Comparison of ENCODE assay signal across 20 cellular contexts in genomic region chr1:29838738-29839320, GRCh38.
"Had no signal": no experiment of that assay in that cellular context is flagged by ENCODE, and none has a peak within 500 bp of the region (broad histone marks: within the 10 kb centered on the region; RNA-seq: fewer than 3 reads in every experiment).

No MANE protein-coding gene starts in this region.

- H3K4me3 ChIP-seq: esophagus squamous epithelium, lung, right atrium auricular region, smooth muscle cell, uterus had no signal

- H3K4me1 ChIP-seq: esophagus squamous epithelium, right atrium auricular region, uterus had no signal

- ATAC-seq: effector memory CD8-positive, alpha-beta T cell; left colon; left ventricle myocardium superior had no signal

- H3K27ac ChIP-seq: epithelial cell of prostate, esophagus squamous epithelium, neutrophil, right atrium auricular region, uterus had no signal

- H3K27ac Mint-ChIP-seq: effector memory CD8-positive, alpha-beta T cell; immature natural killer cell; naive B cell; type B pancreatic cell had no signal

- H3K36me3 ChIP-seq: esophagus squamous epithelium, neutrophil, right atrium auricular region, uterus had no signal

- H3K4me1 Mint-ChIP-seq: immature natural killer cell had no signal

- H3K36me3 Mint-ChIP-seq: immature natural killer cell, type B pancreatic cell had no signal

- H3K9me3 ChIP-seq: neutrophil, uterus had no signal

- H3K4me3 Mint-ChIP-seq: effector memory CD8-positive, alpha-beta T cell; immature natural killer cell; naive B cell; type B pancreatic cell had no signal

- H3K27me3 ChIP-seq: neutrophil, right atrium auricular region had no signal

- DNase-seq: effector memory CD8-positive, alpha-beta T cell; esophagus squamous epithelium; foreskin fibroblast; immature natural killer cell; kidney; left colon; left ventricle myocardium superior; mesenchymal stem cell; midbrain; naive B cell; posterior cingulate gyrus; stimulated activated CD4-positive, alpha-beta T cell treated with anti-CD3 and anti-CD28 coated beads, Interleukin-2, amount 100 ng/mL, for 48 hours; stimulated activated naive CD4-positive, alpha-beta T cell treated with Interleukin-2 at 50 U/mL for 16 hours; uterus had no signal
